Comparison of ENCODE assay signal across 1 cellular context in the genomic region with DNA sequence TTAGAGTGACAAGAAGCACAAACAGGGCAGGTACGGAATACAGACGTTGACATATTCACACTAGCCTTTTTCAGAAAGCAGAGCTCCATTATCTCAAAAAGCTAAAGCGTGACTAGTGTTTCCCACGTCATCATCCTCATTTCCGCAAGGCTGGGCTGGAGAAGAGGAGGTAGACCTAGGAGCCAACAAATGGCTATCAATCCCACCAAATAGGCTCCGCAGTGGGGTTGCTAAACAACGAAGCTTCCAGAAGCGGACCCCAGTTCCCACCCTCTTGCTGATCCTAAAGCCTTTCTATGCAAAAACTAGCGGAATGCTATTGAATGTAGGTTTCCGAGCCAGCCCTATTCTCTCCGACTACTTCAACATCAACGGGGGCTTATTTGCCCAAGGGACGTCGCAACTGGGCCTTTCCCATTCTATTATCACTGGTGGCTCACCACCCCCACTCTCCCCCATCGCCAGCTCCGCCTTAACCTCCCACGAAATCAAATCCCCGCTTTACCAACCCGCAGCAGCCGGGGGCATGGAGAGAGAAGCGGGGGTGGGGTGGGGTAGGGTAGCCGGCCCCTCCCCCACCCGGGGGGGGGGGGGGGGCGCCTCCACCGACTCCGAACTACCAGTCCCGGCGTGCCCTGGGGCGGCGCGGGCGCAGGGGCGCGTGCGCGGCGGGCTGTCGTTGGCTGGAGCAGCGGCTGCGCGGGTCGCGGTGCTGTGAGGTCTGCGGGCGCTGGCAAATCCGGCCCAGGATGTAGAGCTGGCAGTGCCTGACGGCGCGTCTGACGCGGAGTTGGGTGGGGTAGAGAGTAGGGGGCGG.
A peak's percentile ranks its signal among the peaks of the same experiment; 100 is the strongest.
TF ChIP-seq lines count a peak whose summit lies in the region.

A gene with protein sequence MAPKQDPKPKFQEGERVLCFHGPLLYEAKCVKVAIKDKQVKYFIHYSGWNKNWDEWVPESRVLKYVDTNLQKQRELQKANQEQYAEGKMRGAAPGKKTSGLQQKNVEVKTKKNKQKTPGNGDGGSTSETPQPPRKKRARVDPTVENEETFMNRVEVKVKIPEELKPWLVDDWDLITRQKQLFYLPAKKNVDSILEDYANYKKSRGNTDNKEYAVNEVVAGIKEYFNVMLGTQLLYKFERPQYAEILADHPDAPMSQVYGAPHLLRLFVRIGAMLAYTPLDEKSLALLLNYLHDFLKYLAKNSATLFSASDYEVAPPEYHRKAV (plus strand): TSS at position 736 of the 817 bp plus-strand sequence. CDS start 128 bp downstream, outside the sequence.

TF ChIP-seq in K562, 482 proteins besides CTCF, POLR2A, EP300 and RAD21 (continued from another document and continues in another):
- TF ChIP-seq PREB (CRISPR knock-in tag; IDR thresholded peaks at IDR 0.05) = no peak
- TF ChIP-seq BRD4 (IDR thresholded peaks at IDR 0.05) = no peak
- TF ChIP-seq, protein P1, sequence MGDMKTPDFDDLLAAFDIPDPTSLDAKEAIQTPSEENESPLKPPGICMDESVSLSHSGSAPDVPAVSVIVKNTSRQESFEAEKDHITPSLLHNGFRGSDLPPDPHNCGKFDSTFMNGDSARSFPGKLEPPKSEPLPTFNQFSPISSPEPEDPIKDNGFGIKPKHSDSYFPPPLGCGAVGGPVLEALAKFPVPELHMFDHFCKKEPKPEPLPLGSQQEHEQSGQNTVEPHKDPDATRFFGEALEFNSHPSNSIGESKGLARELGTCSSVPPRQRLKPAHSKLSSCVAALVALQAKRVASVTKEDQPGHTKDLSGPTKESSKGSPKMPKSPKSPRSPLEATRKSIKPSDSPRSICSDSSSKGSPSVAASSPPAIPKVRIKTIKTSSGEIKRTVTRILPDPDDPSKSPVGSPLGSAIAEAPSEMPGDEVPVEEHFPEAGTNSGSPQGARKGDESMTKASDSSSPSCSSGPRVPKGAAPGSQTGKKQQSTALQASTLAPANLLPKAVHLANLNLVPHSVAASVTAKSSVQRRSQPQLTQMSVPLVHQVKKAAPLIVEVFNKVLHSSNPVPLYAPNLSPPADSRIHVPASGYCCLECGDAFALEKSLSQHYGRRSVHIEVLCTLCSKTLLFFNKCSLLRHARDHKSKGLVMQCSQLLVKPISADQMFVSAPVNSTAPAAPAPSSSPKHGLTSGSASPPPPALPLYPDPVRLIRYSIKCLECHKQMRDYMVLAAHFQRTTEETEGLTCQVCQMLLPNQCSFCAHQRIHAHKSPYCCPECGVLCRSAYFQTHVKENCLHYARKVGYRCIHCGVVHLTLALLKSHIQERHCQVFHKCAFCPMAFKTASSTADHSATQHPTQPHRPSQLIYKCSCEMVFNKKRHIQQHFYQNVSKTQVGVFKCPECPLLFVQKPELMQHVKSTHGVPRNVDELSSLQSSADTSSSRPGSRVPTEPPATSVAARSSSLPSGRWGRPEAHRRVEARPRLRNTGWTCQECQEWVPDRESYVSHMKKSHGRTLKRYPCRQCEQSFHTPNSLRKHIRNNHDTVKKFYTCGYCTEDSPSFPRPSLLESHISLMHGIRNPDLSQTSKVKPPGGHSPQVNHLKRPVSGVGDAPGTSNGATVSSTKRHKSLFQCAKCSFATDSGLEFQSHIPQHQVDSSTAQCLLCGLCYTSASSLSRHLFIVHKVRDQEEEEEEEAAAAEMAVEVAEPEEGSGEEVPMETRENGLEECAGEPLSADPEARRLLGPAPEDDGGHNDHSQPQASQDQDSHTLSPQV (IDR thresholded peaks at IDR 0.05) = peak; percentile 59; the same call in 1 of the 2 replicates
- peak; percentile 27 for TF ChIP-seq ZNF175 (CRISPR knock-in tag; IDR thresholded peaks at IDR 0.05; ENCODE audit: low read depth)
- TF ChIP-seq DMBX1 (CRISPR knock-in tag; IDR thresholded peaks at IDR 0.05; ENCODE audit: borderline replicate concordance) = 0 out of 2 replicates have a peak, but pooled peaks have one; percentile 17
- TF ChIP-seq CAMTA2 (CRISPR knock-in tag; conservative IDR thresholded peaks at IDR 0.05) = no peak
- TF ChIP-seq ZNF77 (CRISPR knock-in tag; IDR thresholded peaks at IDR 0.05) = no peak
- TF ChIP-seq, protein P2, sequence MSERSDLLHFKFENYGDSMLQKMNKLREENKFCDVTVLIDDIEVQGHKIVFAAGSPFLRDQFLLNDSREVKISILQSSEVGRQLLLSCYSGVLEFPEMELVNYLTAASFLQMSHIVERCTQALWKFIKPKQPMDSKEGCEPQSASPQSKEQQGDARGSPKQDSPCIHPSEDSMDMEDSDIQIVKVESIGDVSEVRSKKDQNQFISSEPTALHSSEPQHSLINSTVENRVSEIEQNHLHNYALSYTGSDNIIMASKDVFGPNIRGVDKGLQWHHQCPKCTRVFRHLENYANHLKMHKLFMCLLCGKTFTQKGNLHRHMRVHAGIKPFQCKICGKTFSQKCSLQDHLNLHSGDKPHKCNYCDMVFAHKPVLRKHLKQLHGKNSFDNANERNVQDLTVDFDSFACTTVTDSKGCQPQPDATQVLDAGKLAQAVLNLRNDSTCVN (CRISPR knock-in tag; IDR thresholded peaks at IDR 0.05) = no peak
- TF ChIP-seq CREB5 (CRISPR knock-in tag; IDR thresholded peaks at IDR 0.05) = no peak
- TF ChIP-seq IRF2 (CRISPR knock-in tag; IDR thresholded peaks at IDR 0.05) = no peak
- TF ChIP-seq, protein P3, sequence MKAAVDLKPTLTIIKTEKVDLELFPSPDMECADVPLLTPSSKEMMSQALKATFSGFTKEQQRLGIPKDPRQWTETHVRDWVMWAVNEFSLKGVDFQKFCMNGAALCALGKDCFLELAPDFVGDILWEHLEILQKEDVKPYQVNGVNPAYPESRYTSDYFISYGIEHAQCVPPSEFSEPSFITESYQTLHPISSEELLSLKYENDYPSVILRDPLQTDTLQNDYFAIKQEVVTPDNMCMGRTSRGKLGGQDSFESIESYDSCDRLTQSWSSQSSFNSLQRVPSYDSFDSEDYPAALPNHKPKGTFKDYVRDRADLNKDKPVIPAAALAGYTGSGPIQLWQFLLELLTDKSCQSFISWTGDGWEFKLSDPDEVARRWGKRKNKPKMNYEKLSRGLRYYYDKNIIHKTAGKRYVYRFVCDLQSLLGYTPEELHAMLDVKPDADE (conservative IDR thresholded peaks at IDR 0.05; ENCODE audit: control insufficient read depth, low read depth, low read length) = peak; percentile 98
- peak; percentile 24 for TF ChIP-seq HNRNPLL (IDR thresholded peaks at IDR 0.05; ENCODE audit: low read depth, low read length, poor library complexity, severe bottlenecking)
- TF ChIP-seq MXI1 (IDR thresholded peaks at IDR 0.05; ENCODE audit: low read depth, low read length) = no peak
- no peak for TF ChIP-seq HMG20A (CRISPR knock-in tag; conservative IDR thresholded peaks at IDR 0.05)
- TF ChIP-seq, protein P4, sequence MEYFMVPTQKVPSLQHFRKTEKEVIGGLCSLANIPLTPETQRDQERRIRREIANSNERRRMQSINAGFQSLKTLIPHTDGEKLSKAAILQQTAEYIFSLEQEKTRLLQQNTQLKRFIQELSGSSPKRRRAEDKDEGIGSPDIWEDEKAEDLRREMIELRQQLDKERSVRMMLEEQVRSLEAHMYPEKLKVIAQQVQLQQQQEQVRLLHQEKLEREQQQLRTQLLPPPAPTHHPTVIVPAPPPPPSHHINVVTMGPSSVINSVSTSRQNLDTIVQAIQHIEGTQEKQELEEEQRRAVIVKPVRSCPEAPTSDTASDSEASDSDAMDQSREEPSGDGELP (CRISPR knock-in tag; IDR thresholded peaks at IDR 0.05; ENCODE audit: borderline replicate concordance) = no peak
- TF ChIP-seq ZNF316 (IDR thresholded peaks at IDR 0.05) = 0 out of 2 replicates have a peak, but pooled peaks have one; percentile 7
- TF ChIP-seq ZNF644 (tag; IDR thresholded peaks at IDR 0.05; ENCODE audit: low read depth) = 0 out of 2 replicates have a peak, but pooled peaks have one; percentile 31
- TF ChIP-seq RBBP5 (IDR thresholded peaks at IDR 0.05; ENCODE audit: borderline replicate concordance, insufficient read depth, low read length, poor library complexity, severe bottlenecking) = no peak
- TF ChIP-seq SREBF1 (IDR thresholded peaks at IDR 0.05; ENCODE audit: borderline replicate concordance, low read depth, low read length) = no peak
- TF ChIP-seq ARNT (IDR thresholded peaks at IDR 0.05) = no peak
- peak; percentile 54 to 82 for TF ChIP-seq MAZ (CRISPR knock-in tag; conservative IDR thresholded peaks at IDR 0.05 in 1 of 2, IDR thresholded peaks at IDR 0.05 in 1 of 2)
- TF ChIP-seq CBFB (CRISPR knock-in tag; IDR thresholded peaks at IDR 0.05) = no peak
- no peak for TF ChIP-seq U2AF1 (optimal IDR thresholded peaks at IDR 0.05; ENCODE audit: low read depth, low read length)
- no peak for TF ChIP-seq ZNF444 (CRISPR knock-in tag; IDR thresholded peaks at IDR 0.05)
- TF ChIP-seq FOXJ3 (CRISPR knock-in tag; IDR thresholded peaks at IDR 0.05) = no peak
- TF ChIP-seq ESRRA (IDR thresholded peaks at IDR 0.05; ENCODE audit: borderline replicate concordance, low read depth) = no peak
- TF ChIP-seq CREB3L1 (IDR thresholded peaks at IDR 0.05; ENCODE audit: borderline replicate concordance, low read depth) = peak; percentile 27; the same call in 1 of the 2 replicates
- TF ChIP-seq NFXL1 (CRISPR knock-in tag; IDR thresholded peaks at IDR 0.05) = no peak
- no peak for TF ChIP-seq ZNF583 (CRISPR knock-in tag; IDR thresholded peaks at IDR 0.05)
- no peak for TF ChIP-seq ZNF274 (IDR thresholded peaks at IDR 0.05; ENCODE audit: borderline replicate concordance, low read depth, low read length)
- peak; percentile 92 for TF ChIP-seq HNRNPK (IDR thresholded peaks at IDR 0.05; ENCODE audit: low read depth, low read length, poor library complexity, severe bottlenecking)
- TF ChIP-seq, protein P5, sequence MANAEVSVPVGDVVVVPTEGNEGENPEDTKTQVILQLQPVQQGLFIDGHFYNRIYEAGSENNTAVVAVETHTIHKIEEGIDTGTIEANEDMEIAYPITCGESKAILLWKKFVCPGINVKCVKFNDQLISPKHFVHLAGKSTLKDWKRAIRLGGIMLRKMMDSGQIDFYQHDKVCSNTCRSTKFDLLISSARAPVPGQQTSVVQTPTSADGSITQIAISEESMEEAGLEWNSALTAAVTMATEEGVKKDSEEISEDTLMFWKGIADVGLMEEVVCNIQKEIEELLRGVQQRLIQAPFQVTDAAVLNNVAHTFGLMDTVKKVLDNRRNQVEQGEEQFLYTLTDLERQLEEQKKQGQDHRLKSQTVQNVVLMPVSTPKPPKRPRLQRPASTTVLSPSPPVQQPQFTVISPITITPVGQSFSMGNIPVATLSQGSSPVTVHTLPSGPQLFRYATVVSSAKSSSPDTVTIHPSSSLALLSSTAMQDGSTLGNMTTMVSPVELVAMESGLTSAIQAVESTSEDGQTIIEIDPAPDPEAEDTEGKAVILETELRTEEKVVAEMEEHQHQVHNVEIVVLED (CRISPR knock-in tag; IDR thresholded peaks at IDR 0.05) = peak; percentile 90
- peak; percentile 76 for TF ChIP-seq ATF1 (CRISPR knock-in tag; IDR thresholded peaks at IDR 0.05)
- peak; percentile 78 for TF ChIP-seq ATF1 (tag; IDR thresholded peaks at IDR 0.05)
- peak; percentile 59 for TF ChIP-seq DPF2 (IDR thresholded peaks at IDR 0.05)
- TF ChIP-seq POLR2B (IDR thresholded peaks at IDR 0.05; ENCODE audit: low read depth, partially characterized antibody) = peak; percentile 13
- TF ChIP-seq SMAD3 (CRISPR knock-in tag; conservative IDR thresholded peaks at IDR 0.05) = no peak
- TF ChIP-seq E2F6 (IDR thresholded peaks at IDR 0.05; ENCODE audit: borderline replicate concordance in 1 of 2, extremely low read depth in 1 of 2, insufficient read depth in 1 of 2, insufficient read length in 1 of 2, low read depth in 1 of 2, low read length in 1 of 2, poor library complexity in 1 of 2, severe bottlenecking in 1 of 2) = peak in 1 of 2 experiments; percentile 5
- no peak for TF ChIP-seq ZNF23 (CRISPR knock-in tag; IDR thresholded peaks at IDR 0.05)
- TF ChIP-seq ZBTB7A (IDR thresholded peaks at IDR 0.05; ENCODE audit: borderline replicate concordance, control insufficient read depth, low read depth, low read length) = peak; percentile 65; the same call in 1 of the 2 replicates
- no peak for TF ChIP-seq ZNF830 (CRISPR knock-in tag; IDR thresholded peaks at IDR 0.05)
- TF ChIP-seq CBFA2T3 (IDR thresholded peaks at IDR 0.05) = no peak
